Comparison of ENCODE assay signal across 1 cellular context in genomic region chr17:57368637-57369336, GRCh38.
TF ChIP-seq lines count a peak whose summit lies in the region.

No MANE protein-coding gene starts in this region.

TF ChIP-seq in GM12878, 131 proteins besides CTCF, POLR2A, EP300 and RAD21 (continued from another document and continues in another):
- TF ChIP-seq PRDM15 (CRISPR knock-in tag; IDR thresholded peaks at IDR 0.05) (no peak), POLR2AphosphoS2 (IDR thresholded peaks at IDR 0.05; ENCODE audit: low read depth, low read length) (no peak), FOXK2 (IDR thresholded peaks at IDR 0.05) (no peak), PAX8 (IDR thresholded peaks at IDR 0.05) (no peak), NFXL1 (IDR thresholded peaks at IDR 0.05; ENCODE audit: borderline replicate concordance) (no peak), SMAD1 (IDR thresholded peaks at IDR 0.05; ENCODE audit: low read depth, partially characterized antibody) (no peak), IKZF1 (conservative IDR thresholded peaks at IDR 0.05) (peak; percentile 44), SUZ12 (IDR thresholded peaks at IDR 0.05; ENCODE audit: unreplicated experiment) (no peak), MAX (IDR thresholded peaks at IDR 0.05; ENCODE audit: low read depth, low read length) (no peak), EGR1 (IDR thresholded peaks at IDR 0.05; ENCODE audit: borderline replicate concordance in 1 of 2, low read depth in 2 of 2, low read length in 2 of 2) (no peak), TCF3 (IDR thresholded peaks at IDR 0.05; ENCODE audit: borderline replicate concordance, insufficient read depth, low read depth, low read length) (0 out of 2 replicates have a peak, but pooled peaks have one; percentile 33), NR2C2 (IDR thresholded peaks at IDR 0.05; ENCODE audit: borderline replicate concordance, control insufficient read depth, insufficient read length, low read depth) (no peak), SREBF2 (IDR thresholded peaks at IDR 0.05; ENCODE audit: low read length) (no peak), EZH2 (IDR thresholded peaks at IDR 0.05; ENCODE audit: borderline replicate concordance, control insufficient read depth, low read depth, low read length) (no peak), PAX5 (IDR thresholded peaks at IDR 0.05; ENCODE audit: borderline replicate concordance, low read depth, low read length) (no peak), NBN (IDR thresholded peaks at IDR 0.05) (peak; percentile 91), YY1 (IDR thresholded peaks at IDR 0.05; ENCODE audit: low read depth, low read length) (no peak), CBX3 (IDR thresholded peaks at IDR 0.05; ENCODE audit: borderline replicate concordance, low read depth) (no peak), HDGF (IDR thresholded peaks at IDR 0.05) (no peak), CREB1 (IDR thresholded peaks at IDR 0.05; ENCODE audit: low read depth) (no peak), TAF1 (IDR thresholded peaks at IDR 0.05; ENCODE audit: borderline replicate concordance, low read depth, low read length) (no peak), CREM (IDR thresholded peaks at IDR 0.05; ENCODE audit: low read depth) (peak; percentile 61), SMC3 (IDR thresholded peaks at IDR 0.05; ENCODE audit: borderline replicate concordance, low read length) (no peak), BCL11A (IDR thresholded peaks at IDR 0.05; ENCODE audit: low read depth, low read length) (peak; percentile 24; the same call in 1 of the 2 replicates), CEBPB (IDR thresholded peaks at IDR 0.05; ENCODE audit: borderline replicate concordance in 1 of 2, low read depth in 2 of 2, low read length in 2 of 2) (no peak), BRCA1 (IDR thresholded peaks at IDR 0.05; ENCODE audit: low read depth, low read length) (no peak), HSF1 (IDR thresholded peaks at IDR 0.05; ENCODE audit: low read depth, low read length) (no peak), ETV6 (conservative IDR thresholded peaks at IDR 0.05 in 1 of 2, IDR thresholded peaks at IDR 0.05 in 1 of 2; ENCODE audit: borderline replicate concordance in 1 of 2, low read depth in 1 of 2) (no peak), BHLHE40 (IDR thresholded peaks at IDR 0.05; ENCODE audit: borderline replicate concordance in 1 of 2, low read depth in 2 of 2, low read length in 1 of 2) (peak in 1 of 2 experiments; percentile 37; a peak in 2 of 4 replicates), E2F4 (IDR thresholded peaks at IDR 0.05; ENCODE audit: low read depth, low read length) (no peak), HCFC1 (IDR thresholded peaks at IDR 0.05; ENCODE audit: low read length) (no peak), ATF7 (IDR thresholded peaks at IDR 0.05; ENCODE audit: low read depth) (peak; percentile 96), ZBTB33 (IDR thresholded peaks at IDR 0.05) (no peak), NRF1 (conservative IDR thresholded peaks at IDR 0.05; ENCODE audit: low read depth, low read length) (no peak), ZNF207 (IDR thresholded peaks at IDR 0.05; ENCODE audit: borderline replicate concordance) (no peak), TARDBP (IDR thresholded peaks at IDR 0.05; ENCODE audit: borderline replicate concordance) (no peak)
- TF ChIP-seq, protein P1, sequence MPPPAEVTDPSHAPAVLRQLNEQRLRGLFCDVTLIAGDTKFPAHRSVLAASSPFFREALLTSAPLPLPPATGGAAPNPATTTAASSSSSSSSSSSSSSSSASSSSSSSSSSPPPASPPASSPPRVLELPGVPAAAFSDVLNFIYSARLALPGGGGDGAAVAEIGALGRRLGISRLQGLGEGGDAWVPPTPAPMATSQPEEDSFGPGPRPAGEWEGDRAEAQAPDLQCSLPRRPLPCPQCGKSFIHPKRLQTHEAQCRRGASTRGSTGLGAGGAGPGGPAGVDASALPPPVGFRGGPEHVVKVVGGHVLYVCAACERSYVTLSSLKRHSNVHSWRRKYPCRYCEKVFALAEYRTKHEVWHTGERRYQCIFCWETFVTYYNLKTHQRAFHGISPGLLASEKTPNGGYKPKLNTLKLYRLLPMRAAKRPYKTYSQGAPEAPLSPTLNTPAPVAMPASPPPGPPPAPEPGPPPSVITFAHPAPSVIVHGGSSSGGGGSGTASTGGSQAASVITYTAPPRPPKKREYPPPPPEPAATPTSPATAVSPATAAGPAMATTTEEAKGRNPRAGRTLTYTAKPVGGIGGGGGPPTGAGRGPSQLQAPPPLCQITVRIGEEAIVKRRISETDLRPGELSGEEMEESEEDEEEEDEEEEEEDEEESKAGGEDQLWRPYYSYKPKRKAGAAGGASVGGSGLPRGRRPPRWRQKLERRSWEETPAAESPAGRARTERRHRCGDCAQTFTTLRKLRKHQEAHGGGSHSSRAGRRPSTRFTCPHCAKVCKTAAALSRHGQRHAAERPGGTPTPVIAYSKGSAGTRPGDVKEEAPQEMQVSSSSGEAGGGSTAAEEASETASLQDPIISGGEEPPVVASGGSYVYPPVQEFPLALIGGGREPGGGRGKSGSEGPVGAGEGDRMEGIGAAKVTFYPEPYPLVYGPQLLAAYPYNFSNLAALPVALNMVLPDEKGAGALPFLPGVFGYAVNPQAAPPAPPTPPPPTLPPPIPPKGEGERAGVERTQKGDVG (CRISPR knock-in tag; IDR thresholded peaks at IDR 0.05): no peak
- TF ChIP-seq, protein P2, sequence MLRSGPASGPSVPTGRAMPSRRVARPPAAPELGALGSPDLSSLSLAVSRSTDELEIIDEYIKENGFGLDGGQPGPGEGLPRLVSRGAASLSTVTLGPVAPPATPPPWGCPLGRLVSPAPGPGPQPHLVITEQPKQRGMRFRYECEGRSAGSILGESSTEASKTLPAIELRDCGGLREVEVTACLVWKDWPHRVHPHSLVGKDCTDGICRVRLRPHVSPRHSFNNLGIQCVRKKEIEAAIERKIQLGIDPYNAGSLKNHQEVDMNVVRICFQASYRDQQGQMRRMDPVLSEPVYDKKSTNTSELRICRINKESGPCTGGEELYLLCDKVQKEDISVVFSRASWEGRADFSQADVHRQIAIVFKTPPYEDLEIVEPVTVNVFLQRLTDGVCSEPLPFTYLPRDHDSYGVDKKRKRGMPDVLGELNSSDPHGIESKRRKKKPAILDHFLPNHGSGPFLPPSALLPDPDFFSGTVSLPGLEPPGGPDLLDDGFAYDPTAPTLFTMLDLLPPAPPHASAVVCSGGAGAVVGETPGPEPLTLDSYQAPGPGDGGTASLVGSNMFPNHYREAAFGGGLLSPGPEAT (IDR thresholded peaks at IDR 0.05; ENCODE audit: low read depth): no peak
- TF ChIP-seq, protein P3, sequence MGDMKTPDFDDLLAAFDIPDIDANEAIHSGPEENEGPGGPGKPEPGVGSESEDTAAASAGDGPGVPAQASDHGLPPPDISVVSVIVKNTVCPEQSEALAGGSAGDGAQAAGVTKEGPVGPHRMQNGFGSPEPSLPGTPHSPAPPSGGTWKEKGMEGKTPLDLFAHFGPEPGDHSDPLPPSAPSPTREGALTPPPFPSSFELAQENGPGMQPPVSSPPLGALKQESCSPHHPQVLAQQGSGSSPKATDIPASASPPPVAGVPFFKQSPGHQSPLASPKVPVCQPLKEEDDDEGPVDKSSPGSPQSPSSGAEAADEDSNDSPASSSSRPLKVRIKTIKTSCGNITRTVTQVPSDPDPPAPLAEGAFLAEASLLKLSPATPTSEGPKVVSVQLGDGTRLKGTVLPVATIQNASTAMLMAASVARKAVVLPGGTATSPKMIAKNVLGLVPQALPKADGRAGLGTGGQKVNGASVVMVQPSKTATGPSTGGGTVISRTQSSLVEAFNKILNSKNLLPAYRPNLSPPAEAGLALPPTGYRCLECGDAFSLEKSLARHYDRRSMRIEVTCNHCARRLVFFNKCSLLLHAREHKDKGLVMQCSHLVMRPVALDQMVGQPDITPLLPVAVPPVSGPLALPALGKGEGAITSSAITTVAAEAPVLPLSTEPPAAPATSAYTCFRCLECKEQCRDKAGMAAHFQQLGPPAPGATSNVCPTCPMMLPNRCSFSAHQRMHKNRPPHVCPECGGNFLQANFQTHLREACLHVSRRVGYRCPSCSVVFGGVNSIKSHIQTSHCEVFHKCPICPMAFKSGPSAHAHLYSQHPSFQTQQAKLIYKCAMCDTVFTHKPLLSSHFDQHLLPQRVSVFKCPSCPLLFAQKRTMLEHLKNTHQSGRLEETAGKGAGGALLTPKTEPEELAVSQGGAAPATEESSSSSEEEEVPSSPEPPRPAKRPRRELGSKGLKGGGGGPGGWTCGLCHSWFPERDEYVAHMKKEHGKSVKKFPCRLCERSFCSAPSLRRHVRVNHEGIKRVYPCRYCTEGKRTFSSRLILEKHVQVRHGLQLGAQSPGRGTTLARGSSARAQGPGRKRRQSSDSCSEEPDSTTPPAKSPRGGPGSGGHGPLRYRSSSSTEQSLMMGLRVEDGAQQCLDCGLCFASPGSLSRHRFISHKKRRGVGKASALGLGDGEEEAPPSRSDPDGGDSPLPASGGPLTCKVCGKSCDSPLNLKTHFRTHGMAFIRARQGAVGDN (IDR thresholded peaks at IDR 0.05): peak; percentile 80
- TF ChIP-seq, protein P4, sequence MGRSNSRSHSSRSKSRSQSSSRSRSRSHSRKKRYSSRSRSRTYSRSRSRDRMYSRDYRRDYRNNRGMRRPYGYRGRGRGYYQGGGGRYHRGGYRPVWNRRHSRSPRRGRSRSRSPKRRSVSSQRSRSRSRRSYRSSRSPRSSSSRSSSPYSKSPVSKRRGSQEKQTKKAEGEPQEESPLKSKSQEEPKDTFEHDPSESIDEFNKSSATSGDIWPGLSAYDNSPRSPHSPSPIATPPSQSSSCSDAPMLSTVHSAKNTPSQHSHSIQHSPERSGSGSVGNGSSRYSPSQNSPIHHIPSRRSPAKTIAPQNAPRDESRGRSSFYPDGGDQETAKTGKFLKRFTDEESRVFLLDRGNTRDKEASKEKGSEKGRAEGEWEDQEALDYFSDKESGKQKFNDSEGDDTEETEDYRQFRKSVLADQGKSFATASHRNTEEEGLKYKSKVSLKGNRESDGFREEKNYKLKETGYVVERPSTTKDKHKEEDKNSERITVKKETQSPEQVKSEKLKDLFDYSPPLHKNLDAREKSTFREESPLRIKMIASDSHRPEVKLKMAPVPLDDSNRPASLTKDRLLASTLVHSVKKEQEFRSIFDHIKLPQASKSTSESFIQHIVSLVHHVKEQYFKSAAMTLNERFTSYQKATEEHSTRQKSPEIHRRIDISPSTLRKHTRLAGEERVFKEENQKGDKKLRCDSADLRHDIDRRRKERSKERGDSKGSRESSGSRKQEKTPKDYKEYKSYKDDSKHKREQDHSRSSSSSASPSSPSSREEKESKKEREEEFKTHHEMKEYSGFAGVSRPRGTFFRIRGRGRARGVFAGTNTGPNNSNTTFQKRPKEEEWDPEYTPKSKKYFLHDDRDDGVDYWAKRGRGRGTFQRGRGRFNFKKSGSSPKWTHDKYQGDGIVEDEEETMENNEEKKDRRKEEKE (IDR thresholded peaks at IDR 0.05): no peak
